3 cellular contexts compared by ENCODE assay signal in genomic region chr15:65919353-65919752, GRCh38.
TF ChIP-seq lines count a peak whose summit lies in the region.

No MANE protein-coding gene starts in this region.

TF ChIP-seq in HepG2, 621 proteins besides CTCF, POLR2A, EP300 and RAD21:
- no peak for TF ChIP-seq TIGD3 (CRISPR knock-in tag; IDR thresholded peaks at IDR 0.05; ENCODE audit: borderline replicate concordance)
- TF ChIP-seq ZBTB39 (CRISPR knock-in tag; IDR thresholded peaks at IDR 0.05): no peak
- no peak for TF ChIP-seq ZNF703 (CRISPR knock-in tag; IDR thresholded peaks at IDR 0.05; ENCODE audit: borderline replicate concordance)
- peak; percentile 53 to 86 for TF ChIP-seq MAFK (conservative IDR thresholded peaks at IDR 0.05 in 1 of 2, IDR thresholded peaks at IDR 0.05 in 1 of 2; ENCODE audit: low read length in 2 of 2)
- TF ChIP-seq RFXANK (CRISPR knock-in tag; IDR thresholded peaks at IDR 0.05): no peak
- no peak for TF ChIP-seq ZNF337 (CRISPR knock-in tag; IDR thresholded peaks at IDR 0.05; ENCODE audit: borderline replicate concordance, low read depth)
- no peak for TF ChIP-seq NR2C2 (CRISPR knock-in tag; IDR thresholded peaks at IDR 0.05; ENCODE audit: borderline replicate concordance)
- no peak for TF ChIP-seq PAX8 (CRISPR knock-in tag; IDR thresholded peaks at IDR 0.05; ENCODE audit: borderline replicate concordance)
- TF ChIP-seq KLF13 (CRISPR knock-in tag; IDR thresholded peaks at IDR 0.05): no peak
- no peak for TF ChIP-seq TAF15 (IDR thresholded peaks at IDR 0.05; ENCODE audit: low read depth, low read length, poor library complexity, severe bottlenecking)
- peak; percentile 77 for TF ChIP-seq MAFF (IDR thresholded peaks at IDR 0.05; ENCODE audit: low read depth, low read length)
- TF ChIP-seq ZBTB34 (CRISPR knock-in tag; IDR thresholded peaks at IDR 0.05): no peak

TF ChIP-seq in IMR-90, 13 proteins besides CTCF, POLR2A, EP300 and RAD21:
- TF ChIP-seq RCOR1 (IDR thresholded peaks at IDR 0.05; ENCODE audit: insufficient replicate concordance, low read length) (no peak), BHLHE40 (IDR thresholded peaks at IDR 0.05; ENCODE audit: low read depth, low read length) (no peak), MAFK (IDR thresholded peaks at IDR 0.05; ENCODE audit: low read depth, low read length) (peak; percentile 68)
TF ChIP-seq in IMR-90: peak in this region for 1.

TF ChIP-seq in GM12878, 131 proteins besides CTCF, POLR2A, EP300 and RAD21:
- TF ChIP-seq MEF2A (IDR thresholded peaks at IDR 0.05; ENCODE audit: insufficient read depth, low read depth, low read length): no peak
- no peak for TF ChIP-seq E2F4 (IDR thresholded peaks at IDR 0.05; ENCODE audit: low read depth, low read length)
- TF ChIP-seq NRF1 (conservative IDR thresholded peaks at IDR 0.05; ENCODE audit: low read depth, low read length): no peak
- no peak for TF ChIP-seq NFIC (IDR thresholded peaks at IDR 0.05; ENCODE audit: low read depth, low read length)
